ENCODE assay signal across 31 cellular contexts in genomic region chr17:34206569-34206968, GRCh38. TPM values are rescaled to one million over a fixed set of nuclear protein-coding genes. Genes with fewer than 3 reads are reported as not detected.
"Had no signal": no experiment of that assay in that cellular context is flagged by ENCODE, and none has a peak within 500 bp of the region (broad histone marks: within the 10 kb centered on the region; RNA-seq: fewer than 3 reads in every experiment).

No MANE protein-coding gene starts in this region.

- H3K4me1 Mint-ChIP-seq: brain, T-helper 17 cell had no signal

- ATAC-seq: effector memory CD8-positive, alpha-beta T cell; left lung; T-helper 17 cell had no signal

- H3K27ac Mint-ChIP-seq: activated CD4-positive, alpha-beta memory T cell treated with anti-CD3 and anti-CD28 coated beads for 36 hours; activated CD4-positive, alpha-beta T cell treated with anti-CD3 and anti-CD28 coated beads, Interleukin-2, amount 10 ng/mL, durations not matched to agents 24 days and 14 days; activated naive CD4-positive, alpha-beta T cell treated with anti-CD3 and anti-CD28 coated beads for 36 hours; activated naive CD8-positive, alpha-beta T cell treated with anti-CD3 and anti-CD28 coated beads for 36 hours; activated T-helper 1 cell treated with anti-CD3 and anti-CD28 coated beads, Interleukin-12 subunit alpha, Interleukin-12 subunit beta, Interleukin-2, Interleukin-4 antibody, amounts not matched to agents 30 ng/mL and 10 ng/mL and 1 ng/mL, durations not matched to agents 14 hours and 24 hours and 36 hours; brain; effector memory CD8-positive, alpha-beta T cell; progenitor cell of endocrine pancreas; T-helper 17 cell had no signal

- H3K4me3 Mint-ChIP-seq: activated CD4-positive, alpha-beta memory T cell treated with anti-CD3 and anti-CD28 coated beads for 36 hours; activated CD4-positive, alpha-beta T cell treated with anti-CD3 and anti-CD28 coated beads, Interleukin-2, amount 10 ng/mL, durations not matched to agents 24 days and 14 days; activated naive CD4-positive, alpha-beta T cell treated with anti-CD3 and anti-CD28 coated beads for 36 hours; activated naive CD8-positive, alpha-beta T cell treated with anti-CD3 and anti-CD28 coated beads for 36 hours; activated T-helper 1 cell treated with anti-CD3 and anti-CD28 coated beads, Interleukin-12 subunit alpha, Interleukin-12 subunit beta, Interleukin-2, Interleukin-4 antibody, amounts not matched to agents 30 ng/mL and 10 ng/mL and 1 ng/mL, durations not matched to agents 14 hours and 24 hours and 36 hours; brain; effector memory CD8-positive, alpha-beta T cell; nephron; T-helper 17 cell had no signal

- H3K9me3 ChIP-seq: adrenal gland, left lung, ovary, suprapubic skin, tibial artery had no signal

- H3K4me3 ChIP-seq: adrenal gland, cardiac muscle cell, coronary artery, left lung, ovary, suprapubic skin, tibial artery had no signal

- H3K4me1 ChIP-seq: adrenal gland had no signal

- H3K27me3 ChIP-seq: adrenal gland, cardiac muscle cell, left lung, ovary, suprapubic skin, tibial artery had no signal

- H3K9me3 Mint-ChIP-seq: activated CD4-positive, alpha-beta T cell treated with anti-CD3 and anti-CD28 coated beads, Interleukin-2, amount 10 ng/mL, durations not matched to agents 24 days and 14 days; activated naive CD4-positive, alpha-beta T cell treated with anti-CD3 and anti-CD28 coated beads for 36 hours; activated naive CD8-positive, alpha-beta T cell treated with anti-CD3 and anti-CD28 coated beads for 36 hours; activated T-helper 1 cell treated with anti-CD3 and anti-CD28 coated beads, Interleukin-12 subunit alpha, Interleukin-12 subunit beta, Interleukin-2, Interleukin-4 antibody, amounts not matched to agents 30 ng/mL and 10 ng/mL and 1 ng/mL, durations not matched to agents 14 hours and 24 hours and 36 hours; effector memory CD8-positive, alpha-beta T cell had no signal

- H3K27ac ChIP-seq: cardiac muscle cell, coronary artery, ovary, suprapubic skin, tibial artery had no signal

- H3K36me3 ChIP-seq: adrenal gland, cardiac muscle cell, left lung, ovary, suprapubic skin, tibial artery had no signal

- H3K36me3 Mint-ChIP-seq: activated CD4-positive, alpha-beta memory T cell treated with anti-CD3 and anti-CD28 coated beads for 36 hours; activated naive CD8-positive, alpha-beta T cell treated with anti-CD3 and anti-CD28 coated beads for 36 hours; brain had no signal

- DNase-seq: activated CD4-positive, alpha-beta memory T cell treated with anti-CD3 and anti-CD28 coated beads for 36 hours; activated CD4-positive, alpha-beta T cell treated with anti-CD3 and anti-CD28 coated beads, Interleukin-2, amount 10 ng/mL, durations not matched to agents 24 days and 14 days; activated CD4-positive, CD25-positive, alpha-beta regulatory T cell treated with anti-CD3 and anti-CD28 coated beads, Interleukin-2, amount 50 U/mL, for 72 hours; activated CD8-positive, alpha-beta memory T cell treated with anti-CD3 and anti-CD28 coated beads, Interleukin-2, amount 50 U/mL, for 4 hours; activated effector memory CD4-positive, alpha-beta T cell treated with anti-CD3 and anti-CD28 coated beads, Interleukin-2, amount 50 U/mL, for 16 hours; activated naive CD4-positive, alpha-beta T cell treated with anti-CD3 and anti-CD28 coated beads for 36 hours; activated naive CD8-positive, alpha-beta T cell treated with anti-CD3 and anti-CD28 coated beads for 36 hours; activated T-cell treated with anti-CD3 and anti-CD28 coated beads, Interleukin-2, amount 50 U/mL, for 1 hour; aorta; effector memory CD8-positive, alpha-beta T cell; erythroblast; head of caudate nucleus; hypothalamus; kidney glomerular epithelial cell; left lung; ovary; retina; stimulated activated CD4-positive, alpha-beta T cell treated with anti-CD3 and anti-CD28 coated beads, Interleukin-15, amount 100 ng/mL, for 24 hours; stimulated activated naive CD4-positive, alpha-beta T cell; T-helper 17 cell; T1000; tibial artery had no signal

RNA-seq across cellular contexts. Expression of gene CCL2, which starts 48.5 kb away (rescaled TPM):
- total RNA-seq: activated CD4-positive, alpha-beta memory T cell treated with anti-CD3 and anti-CD28 coated beads for 36 hours; activated CD8-positive, alpha-beta memory T cell treated with anti-CD3 and anti-CD28 coated beads for 36 hours; activated naive CD4-positive, alpha-beta T cell treated with anti-CD3 and anti-CD28 coated beads for 36 hours; activated naive CD8-positive, alpha-beta T cell treated with anti-CD3 and anti-CD28 coated beads for 36 hours; progenitor cell of endocrine pancreas; T-helper 17 cell had no signal
